ENCODE assay signal across 27 cellular contexts in genomic region chr12:112354399-112354798, GRCh38. TPM values are rescaled to one million over a fixed set of nuclear protein-coding genes. Genes with fewer than 3 reads are reported as not detected.
A peak's percentile ranks its signal among the peaks of the same experiment; 100 is the strongest.
DNase-seq lines count a peak whose midpoint lies in the region; ATAC-seq, FAIRE-seq and TF ChIP-seq lines count a peak whose summit lies in the region.
"Had no signal": no experiment of that assay in that cellular context is flagged by ENCODE, and none has a peak within 500 bp of the region (broad histone marks: within the 10 kb centered on the region; RNA-seq: fewer than 3 reads in every experiment).

No MANE protein-coding gene starts in this region.

- H3K4me1 ChIP-seq in KMS-11 (ENCODE audit: low read depth, poor library complexity, severe bottlenecking) (peaks cover 60% of the 10 kb centered on the region), GM12878 (ENCODE audit: control insufficient read depth, insufficient read depth, low read length) (peaks cover 12% of the 10 kb centered on the region), mucosa of descending colon (ENCODE audit: low read depth) (peaks cover 18% of the 10 kb centered on the region), PC-9 (replicated peaks; ENCODE audit: insufficient read depth) (0 out of 2 replicates have a peak, but pooled peaks cover 3% of the 10 kb centered on the region), ovary (ENCODE audit: insufficient read depth) (peaks cover 6% of the 10 kb centered on the region)

- H2AFZ ChIP-seq in KMS-11 (ENCODE audit: low read depth) (no peak overlapping the region), GM12878 (ENCODE audit: control insufficient read depth, low read depth, low read length) (no peak overlapping the region), PC-9 (no peak overlapping the region)
- H2AFZ ChIP-seq: GM23248 had no signal

- no peaks in the 10 kb centered on the region for H3K9me2 ChIP-seq in PC-9 (ENCODE audit: insufficient read depth)

- no peak overlapping the region for H3K9ac ChIP-seq in KMS-11
- no peak overlapping the region for H3K9ac ChIP-seq in GM12878 (ENCODE audit: control insufficient read depth, insufficient read depth, low read length)
- H3K9ac ChIP-seq: GM23248 had no signal

- H3K27ac ChIP-seq in KMS-11 = no peak overlapping the region
- peak overlapping the region; percentile 28; the same call in 1 of the 2 replicates for H3K27ac ChIP-seq in GM12878 (ENCODE audit: control insufficient read depth, insufficient read depth)
- H3K27ac ChIP-seq in PC-9 = no peak overlapping the region
- H3K27ac ChIP-seq in ovary = no peak overlapping the region
- H3K27ac ChIP-seq: C4-2B, GM23248, transverse colon had no signal

- POLR2A ChIA-PET in GM12878 (lab: Charles Lee) (no interaction called here), PC-9 (lab: Charles Lee; ENCODE audit: unreplicated experiment) (no interaction called here)

- H3K4me2 ChIP-seq in KMS-11 (peak overlapping the region; percentile 29; the same call in 1 of the 2 replicates), GM12878 (ENCODE audit: control insufficient read depth, insufficient read depth) (peak overlapping the region; percentile 47), PC-9 (no peak overlapping the region)

- H3K36me3 ChIP-seq in KMS-11 (ENCODE audit: insufficient read depth) (no peaks in the 10 kb centered on the region), GM12878 (ENCODE audit: control insufficient read depth in 2 of 2, insufficient read depth in 2 of 2, low read length in 1 of 2) (no peaks in the 10 kb centered on the region; a peak in 1 of 4 replicates), mucosa of descending colon (ENCODE audit: low read depth) (no peaks in the 10 kb centered on the region), PC-9 (ENCODE audit: low read depth) (no peaks in the 10 kb centered on the region), ovary (no peaks in the 10 kb centered on the region)
- H3K36me3 ChIP-seq: transverse colon had no signal

- DNase-seq in GM12891 (ENCODE audit: insufficient read length, low spot score) = no peak
- DNase-seq in GM12878 (ENCODE audit: low read depth, low spot score) = no peak
- no peak for DNase-seq in mucosa of descending colon
- DNase-seq in NCI-H1092 (lab: John Stamatoyannopoulos, UW) = no peak
- DNase-seq in PC-9 = no peak
- no peak for DNase-seq in ovary
- DNase-seq: activated CD4-positive, alpha-beta memory T cell treated with anti-CD3 and anti-CD28 coated beads for 36 hours; activated CD4-positive, alpha-beta T cell treated with anti-CD3 and anti-CD28 coated beads for 1 hour; activated CD8-positive, alpha-beta memory T cell treated with anti-CD3 and anti-CD28 coated beads, Interleukin-2, amount 50 U/mL, for 4 hours; activated naive CD4-positive, alpha-beta T cell treated with Interleukin-2 at 50 U/mL for 16 hours; central memory CD4-positive, alpha-beta T cell; COR-L47; foreskin keratinocyte; GM23248; head of caudate nucleus; kidney; natural killer cell; NCI-H1930; NCI-H526; PC-3; stimulated activated CD4-positive, alpha-beta T cell treated with anti-CD3 and anti-CD28 coated beads, Interleukin-4, amount 100 ng/mL, for 24 hours; T-helper 2 cell; transverse colon had no signal

- H3K9me3 ChIP-seq in GM12878 (replicated peaks; ENCODE audit: control insufficient read depth, insufficient read depth, low read length) (no peaks in the 10 kb centered on the region), mucosa of descending colon (no peaks in the 10 kb centered on the region), PC-9 (ENCODE audit: insufficient read depth, low read depth) (no peaks in the 10 kb centered on the region), ovary (no peaks in the 10 kb centered on the region)
- H3K9me3 ChIP-seq: transverse colon had no signal

- SMC1A ChIA-PET in GM12878 (lab: Charles Lee; ENCODE audit: uncharacterized antibody, unreplicated experiment) = interaction anchor here (0.6 kb wide), 1 partner anchor 477 kb away, joined by 4 read pairs; no protein-coding TSS in a partner anchor

- 74% methylated on average over 4 of the region's 4 CpGs for WGBS in GM12878 (ENCODE audit: insufficient coverage, insufficient replicate concordance, low lambda C conversion rate, missing lambda C conversion rate)
- 91 to 93% (median 92%) methylated on average over 4 of the region's 4 CpGs for WGBS in ovary, 3 donors

- in situ Hi-C loops in GM12878 (cut with MboI) = no loop called here

- H4K20me1 ChIP-seq in KMS-11 (ENCODE audit: insufficient read depth) (0 out of 2 replicates have a peak, but pooled peaks cover 3% of the 10 kb centered on the region), GM12878 (ENCODE audit: control insufficient read depth, insufficient read depth) (no peaks in the 10 kb centered on the region), PC-9 (ENCODE audit: insufficient read depth) (no peaks in the 10 kb centered on the region; the same call in 1 of the 2 replicates)

- no peak for TF ChIP-seq EP300 in GM12878 (IDR thresholded peaks at IDR 0.05; ENCODE audit: borderline replicate concordance in 1 of 2, control insufficient read depth in 1 of 2, low read depth in 2 of 2, low read length in 2 of 2)
- no peak for TF ChIP-seq EP300 in ovary (IDR thresholded peaks at IDR 0.05)

- TF ChIP-seq RAD21 in GM12878 (IDR thresholded peaks at IDR 0.05; ENCODE audit: insufficient read depth, low read depth, low read length) = no peak

- H3K27me3 ChIP-seq in KMS-11 (ENCODE audit: insufficient read depth, low read depth) (no peaks in the 10 kb centered on the region), GM12878 (replicated peaks in 1 of 2; ENCODE audit: control insufficient read depth in 2 of 2, insufficient read depth in 2 of 2, low read length in 1 of 2) (no peaks in the 10 kb centered on the region), PC-9 (ENCODE audit: insufficient read depth, low read depth) (no peaks in the 10 kb centered on the region), ovary (no peaks in the 10 kb centered on the region)
- H3K27me3 ChIP-seq: foreskin keratinocyte, transverse colon had no signal

- RAD21 ChIA-PET in GM12878 (lab: Charles Lee; ENCODE audit: unreplicated experiment) = no interaction called here

- ATAC-seq in GM12878 (peak; percentile 20; the same call in 1 of the 3 replicates), mucosa of descending colon (peak; percentile 39)
- ATAC-seq: esophagus mucosa, foreskin keratinocyte, natural killer cell, PC-3, SK-N-SH treated with all-trans-retinoic acid at 6 μM for 48 hours had no signal

- TF ChIP-seq POLR2A in GM12891 (IDR thresholded peaks at IDR 0.05; ENCODE audit: low read depth, low read length) = no peak
- no peak for TF ChIP-seq POLR2A in GM12878 (IDR thresholded peaks at IDR 0.05; ENCODE audit: low read depth, low read length)
- TF ChIP-seq POLR2A in ovary (IDR thresholded peaks at IDR 0.05) = no peak

- peaks cover 68% of the 10 kb centered on the region; the same call in 1 of the 2 replicates for H3K79me2 ChIP-seq in KMS-11 (ENCODE audit: insufficient read depth, low read depth)
- peaks cover 16% of the 10 kb centered on the region for H3K79me2 ChIP-seq in GM12878 (ENCODE audit: control insufficient read depth, insufficient read depth, low read length)
- H3K79me2 ChIP-seq in PC-9 (ENCODE audit: low read depth) = peaks cover 4% of the 10 kb centered on the region; the same call in 1 of the 2 replicates

- CTCF ChIA-PET in GM12878 (lab: Yijun Ruan, JAX) = interaction anchor here (1.3 kb wide), 1 partner anchor 10 kb away, joined by 4 read pairs; no protein-coding TSS in a partner anchor
- CTCF ChIA-PET in PC-9 (lab: Charles Lee) = no interaction called here

- no peaks in the 10 kb centered on the region for H3F3A ChIP-seq in PC-9 (ENCODE audit: insufficient read depth, low read depth)

- intact Hi-C loops in GM12878 (cut with micrococcal nuclease; ENCODE audit: unreplicated experiment) = no loop called here
- intact Hi-C loops in mucosa of descending colon (cut with DNase I, micrococcal nuclease) = no loop called here
- intact Hi-C loops in PC-9 (cut with micrococcal nuclease; ENCODE audit: unreplicated experiment) = no loop called here
- intact Hi-C loops in ovary (cut with DNase I) = loop anchor here in 1 of 4 donors (5.0 kb wide), 1 partner anchor 367 kb away; no protein-coding TSS in a partner anchor

- peak; percentile 88 for FAIRE-seq in GM12891 (lab: Jason Lieb, UNC)
- FAIRE-seq in GM12878 (lab: Jason Lieb, UNC) = no peak
- FAIRE-seq: kidney had no signal

- TF ChIP-seq CTCF in KMS-11 (conservative IDR thresholded peaks at IDR 0.05; ENCODE audit: low read depth, low read length) = no peak
- no peak for TF ChIP-seq CTCF in GM12878 (IDR thresholded peaks at IDR 0.05 in 2 of 3, conservative IDR thresholded peaks at IDR 0.05 in 1 of 3; ENCODE audit: control insufficient read depth in 2 of 3, extremely low read depth in 1 of 3, insufficient read depth in 1 of 3, low read depth in 3 of 3, low read length in 3 of 3)
- no peak for TF ChIP-seq CTCF in mucosa of descending colon (IDR thresholded peaks at IDR 0.05)
- TF ChIP-seq CTCF in PC-9 (conservative IDR thresholded peaks at IDR 0.05) = no peak
- TF ChIP-seq CTCF in ovary (IDR thresholded peaks at IDR 0.05) = no peak

- H3K4me3 ChIP-seq in KMS-11 (IDR thresholded peaks at IDR 0.05; ENCODE audit: insufficient read depth, low read depth, low read length) (no peak overlapping the region), GM12878 (no peak overlapping the region), mucosa of descending colon (no peak overlapping the region), PC-9 (no peak overlapping the region), ovary (no peak overlapping the region)
- H3K4me3 ChIP-seq: GM23248, transverse colon had no signal

- BruUV-seq in GM12878 (replicated peaks; lab: Mats Ljungman, UMichigan) (no TSS peak), PC-9 (replicated peaks; lab: Mats Ljungman, UMichigan) (no TSS peak)

RNA-seq across cellular contexts. Expression of gene HECTD4, which starts 27.8 kb away (rescaled TPM):
- 20.8 TPM for polyA plus RNA-seq in GM12891 (2012; ENCODE audit: low read depth, missing spikeins)
- 225 and 244 TPM in 2 replicates for total RNA-seq in GM12878 (2013; cell fraction: nucleolus; rRNA removed)
- total RNA-seq in GM12878 (2014; rRNA removed) (20.1 and 20.4 TPM in 2 replicates), GM12878 (2014; rRNA removed; fragmentation: Illumina TruSeq; extraction: Trizol) (17.5 and 19.1 TPM in 2 replicates), GM12878 (2021) (39.9 and 43.9 TPM in 2 replicates), mucosa of descending colon (10 to 100 TPM; 57.0 to 75.5 (median 59.7) TPM), PC-9 (2021) (37.4 and 39.8 TPM in 2 replicates), ovary (10 to 100 TPM; 25.3 to 47.3 (median 37.2) TPM)
- 8.5 TPM for polyA plus RNA-seq in GM12878 (2011; ENCODE audit: low read depth)
- polyA plus RNA-seq in GM12878 (2011; rRNA removed) (10.6 and 11.9 TPM in 2 replicates), GM12878 (2014; fragmentation: Illumina TruSeq; extraction: Trizol) (18.4 and 20.0 TPM in 2 replicates), GM12878 (2014; fragmentation: Nextera tagmentation; extraction: Ambion mirVana) (10 to 100 TPM in 1 of 2 experiments, 1 to 10 TPM in 1; 5.8 to 17.1 TPM), GM12878 (2014; rRNA removed) (27.2 and 27.7 TPM in 2 replicates), GM12878 (2016; fragmentation: Nextera tagmentation; extraction: Ambion mirVana) (10 to 100 TPM; 17.4 to 18.3 TPM), ovary (10 to 100 TPM; 12.3 to 28.3 TPM)
- 8.4 and 9.0 TPM in 2 replicates for polyA plus RNA-seq in GM12878 (2011; cell fraction: cytosol; rRNA removed)
- 52.4 and 62.5 TPM in 2 replicates for polyA plus RNA-seq in GM12878 (2011; cell fraction: nucleus; rRNA removed)
- 21.1 and 23.8 TPM in 2 replicates for polyA plus RNA-seq in GM12878 (2012)
- polyA minus RNA-seq in GM12878 (2011; rRNA and poly(A)+ RNA removed) = 52.5 and 59.6 TPM in 2 replicates
- polyA minus RNA-seq in GM12878 (2011; cell fraction: cytosol; rRNA and poly(A)+ RNA removed) = 15.4 and 17.7 TPM in 2 replicates
- 56.3 and 84.3 TPM in 2 replicates for polyA minus RNA-seq in GM12878 (2011; cell fraction: nucleus; rRNA and poly(A)+ RNA removed)

RNA-seq across cellular contexts. Expression of gene RPL6, which starts 55.0 kb away (rescaled TPM):
- 3,554 TPM for polyA plus RNA-seq in GM12891 (2012; ENCODE audit: low read depth, missing spikeins)
- total RNA-seq in GM12878 (2013; cell fraction: nucleolus; rRNA removed) = 391 and 401 TPM in 2 replicates
- total RNA-seq in GM12878 (2014; rRNA removed) = 2,056 and 2,150 TPM in 2 replicates
- 3,315 and 3,434 TPM in 2 replicates for total RNA-seq in GM12878 (2014; rRNA removed; fragmentation: Illumina TruSeq; extraction: Trizol)
- 2,327 and 2,384 TPM in 2 replicates for total RNA-seq in GM12878 (2021)
- polyA plus RNA-seq in GM12878 (2011; ENCODE audit: low read depth) = 3,955 TPM
- 2,686 and 3,119 TPM in 2 replicates for polyA plus RNA-seq in GM12878 (2011; rRNA removed)
- 1,825 and 1,843 TPM in 2 replicates for polyA plus RNA-seq in GM12878 (2011; cell fraction: cytosol; rRNA removed)
- polyA plus RNA-seq in GM12878 (2011; cell fraction: nucleus; rRNA removed) = 658 and 690 TPM in 2 replicates
- 3,096 and 3,407 TPM in 2 replicates for polyA plus RNA-seq in GM12878 (2012)
- polyA plus RNA-seq in GM12878 (2014; fragmentation: Illumina TruSeq; extraction: Trizol) = 3,690 and 4,950 TPM in 2 replicates
- polyA plus RNA-seq in GM12878 (2014; fragmentation: Nextera tagmentation; extraction: Ambion mirVana) = 1,000 to 10,000 TPM; 1,828 to 2,204 TPM
- 2,258 and 2,542 TPM in 2 replicates for polyA plus RNA-seq in GM12878 (2014; rRNA removed)
- 100 to 1,000 TPM; 801 to 823 TPM for polyA plus RNA-seq in GM12878 (2016; fragmentation: Nextera tagmentation; extraction: Ambion mirVana)
- polyA minus RNA-seq in GM12878 (2011; rRNA and poly(A)+ RNA removed) = 401 and 520 TPM in 2 replicates
- polyA minus RNA-seq in GM12878 (2011; cell fraction: cytosol; rRNA and poly(A)+ RNA removed) = 251 and 289 TPM in 2 replicates
- 118 and 169 TPM in 2 replicates for polyA minus RNA-seq in GM12878 (2011; cell fraction: nucleus; rRNA and poly(A)+ RNA removed)
- total RNA-seq in mucosa of descending colon = 100 to 1,000 TPM; 860 to 921 (median 894) TPM
- total RNA-seq in PC-9 (2021) = 1,421 and 1,543 TPM in 2 replicates
- total RNA-seq in ovary = 1,000 to 10,000 TPM; 1,882 to 2,969 (median 2,080) TPM
- polyA plus RNA-seq in ovary = 1,000 to 10,000 TPM; 2,099 to 3,614 TPM
